Comparison of ENCODE assay signal across 32 cellular contexts in genomic region chr3:157529751-157530150, GRCh38. TPM values are rescaled to one million over a fixed set of nuclear protein-coding genes. Genes with fewer than 3 reads are reported as not detected.
"Had no signal": no experiment of that assay in that cellular context is flagged by ENCODE, and none has a peak within 500 bp of the region (broad histone marks: within the 10 kb centered on the region; RNA-seq: fewer than 3 reads in every experiment).

No MANE protein-coding gene starts in this region.

- H3K27me3 ChIP-seq: cardiac muscle cell, MG63 had no signal

- ATAC-seq: activated CD8-positive, alpha-beta T cell treated with anti-CD3 and anti-CD28 coated beads for 36 hours; activated T-cell treated with anti-CD3 and anti-CD28 coated beads, Interleukin-2, amount 50 U/mL, for 72 hours; activated T-helper 17 cell treated with anti-CD3 and anti-CD28 coated beads, Interleukin-2, amount 50 U/mL, for 72 hours; PC-3; Right ventricle myocardium inferior had no signal

- FAIRE-seq: RCC 7860 had no signal

- H3K4me3 ChIP-seq: cardiac muscle cell, MG63 had no signal

- H3K36me3 ChIP-seq: cardiac muscle cell, MG63 had no signal

- DNase-seq: activated CD4-positive, alpha-beta T cell treated with anti-CD3 and anti-CD28 coated beads, Interleukin-2, amount 10 ng/mL, durations not matched to agents 24 days and 14 days; activated CD4-positive, alpha-beta T cell treated with anti-CD3 and anti-CD28 coated beads, Interleukin-2, amount 50 U/mL, for 4 hours; activated CD8-positive, alpha-beta T cell treated with anti-CD3 and anti-CD28 coated beads for 36 hours; activated effector memory CD4-positive, alpha-beta T cell treated with anti-CD3 and anti-CD28 coated beads, Interleukin-2, amount 50 U/mL, for 16 hours; activated naive CD4-positive, alpha-beta T cell; activated naive CD4-positive, alpha-beta T cell treated with anti-CD3 and anti-CD28 coated beads, Interleukin-2, amount 50 U/mL, for 16 hours; activated naive CD8-positive, alpha-beta T cell treated with anti-CD3 and anti-CD28 coated beads for 36 hours; activated T-cell treated with anti-CD3 and anti-CD28 coated beads, Interleukin-2, amount 50 U/mL, for 1 hour; activated T-cell treated with anti-CD3 and anti-CD28 coated beads, Interleukin-2, amount 50 U/mL, for 72 hours; amniotic stem cell; aorta; Karpas-422; KBM-7; MG63; NCI-H1092 treated with DMSO at 0.1 percent for 48 hours; NCI-H1417; NCI-H146; NCI-H187; NCI-H2029 treated with DMSO at 0.1 percent for 48 hours; NCI-H2107; NCI-H2171; NCI-H510A; NCI-H526; NCI-H748 treated with DMSO at 0.1 percent for 48 hours; NK-92 treated with Interleukin-12 subunit alpha and Interleukin-12 subunit beta, amount 100 ng/mL, for 24 hours; PC-3 had no signal

- H3K9me3 ChIP-seq: MG63 had no signal

- H3K27ac ChIP-seq: cardiac muscle cell, RWPE1 had no signal

RNA-seq across cellular contexts. Expression of gene VEPH1, which starts 26.5 kb away (rescaled TPM):
- total RNA-seq: activated CD4-positive, alpha-beta T cell treated with anti-CD3 and anti-CD28 coated beads, Interleukin-2, amount 10 ng/mL, durations not matched to agents 24 days and 14 days; activated CD8-positive, alpha-beta memory T cell treated with anti-CD3 and anti-CD28 coated beads for 36 hours; activated CD8-positive, alpha-beta T cell treated with anti-CD3 and anti-CD28 coated beads for 36 hours; activated naive CD8-positive, alpha-beta T cell treated with anti-CD3 and anti-CD28 coated beads for 36 hours; activated T-cell treated with anti-CD3 and anti-CD28 coated beads, Interleukin-2, amount 50 U/mL, for 72 hours; activated T-helper 17 cell treated with anti-CD3 and anti-CD28 coated beads, Interleukin-2, amount 50 U/mL, for 72 hours had no signal
